Comparison of ENCODE assay signal across 21 cellular contexts in the genomic region with DNA sequence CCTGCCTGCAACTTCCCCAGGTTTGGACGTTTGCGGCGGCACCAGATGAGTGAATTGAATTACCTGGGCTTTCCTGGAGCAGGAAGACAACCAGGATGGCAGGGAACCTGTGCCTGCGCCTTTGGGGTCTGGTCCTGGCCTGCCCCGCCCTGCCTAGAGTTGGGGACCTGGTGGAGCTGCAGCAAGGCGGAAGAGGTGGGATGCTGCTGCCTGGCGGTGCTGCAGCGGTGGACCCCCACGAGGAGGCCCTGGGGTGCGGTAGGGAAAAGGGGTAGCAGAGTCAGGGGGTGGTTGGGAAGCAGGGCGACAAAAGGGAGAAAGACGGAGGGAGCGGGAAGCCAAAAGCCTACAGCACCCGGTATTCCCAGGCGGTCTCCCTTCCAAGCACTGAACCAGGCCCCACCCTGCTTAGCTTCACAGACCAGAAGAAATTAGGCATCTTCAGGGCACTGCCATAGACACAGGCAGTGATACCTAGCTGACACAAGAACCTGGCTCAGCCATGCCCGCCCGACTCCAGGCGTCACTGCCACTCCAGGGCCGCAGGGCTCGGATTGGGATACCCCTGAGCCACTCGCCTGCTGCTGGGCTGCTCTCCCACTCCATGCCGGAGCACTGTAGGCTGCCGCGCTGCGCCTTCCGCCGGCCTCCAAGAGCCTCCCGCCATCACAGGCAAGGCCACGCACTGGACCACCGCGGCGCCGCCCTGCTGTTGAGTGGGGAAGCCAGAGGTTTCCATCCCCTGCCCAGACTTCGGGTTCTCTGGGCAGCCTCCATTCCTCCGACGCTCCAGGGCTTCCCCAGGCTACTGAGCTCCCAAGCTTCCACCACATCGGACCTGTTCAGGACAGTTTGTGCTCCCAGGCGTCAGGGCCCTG.
"Had no signal": no experiment of that assay in that cellular context is flagged by ENCODE, and none has a peak within 500 bp of the region (broad histone marks: within the 10 kb centered on the region; RNA-seq: fewer than 3 reads in every experiment).

No MANE protein-coding gene starts in this region.

- H3K27me3 Mint-ChIP-seq: activated CD4-positive, alpha-beta T cell treated with anti-CD3 and anti-CD28 coated beads, Interleukin-2, amount 10 ng/mL, durations not matched to agents 7 days and 5 days; stimulated activated naive B cell treated with anti-CD40 and anti-IgM and Interleukin-4, amounts not matched to agents 10 μg/mL and 1 μg/mL and 100 μg/mL, for 72 hours; T-cell had no signal

- H3K4me3 ChIP-seq: left ventricle myocardium inferior, thoracic aorta had no signal

- H3K36me3 Mint-ChIP-seq: activated naive CD4-positive, alpha-beta T cell treated with anti-CD3 and anti-CD28 coated beads, Interleukin-2, amount 50 U/mL, for 72 hours; brain; stimulated activated naive B cell treated with anti-CD40 and anti-IgM and Interleukin-4, amounts not matched to agents 10 μg/mL and 1 μg/mL and 100 μg/mL, for 72 hours; T-cell had no signal

- H3K4me1 Mint-ChIP-seq: activated CD4-positive, alpha-beta T cell treated with anti-CD3 and anti-CD28 coated beads, Interleukin-2, amount 10 ng/mL, durations not matched to agents 7 days and 5 days; brain; stimulated activated naive B cell treated with anti-CD40 and anti-IgM and Interleukin-4, amounts not matched to agents 10 μg/mL and 1 μg/mL and 100 μg/mL, for 72 hours; T-cell had no signal

- H3K4me3 Mint-ChIP-seq: activated CD4-positive, alpha-beta T cell treated with anti-CD3 and anti-CD28 coated beads, Interleukin-2, amount 10 ng/mL, durations not matched to agents 7 days and 5 days; activated CD8-positive, alpha-beta T cell treated with anti-CD3 and anti-CD28 coated beads, Interleukin-2, amount 10 ng/mL, durations not matched to agents 7 days and 5 days; brain; stimulated activated naive B cell treated with anti-CD40 and anti-IgM and Interleukin-4, amounts not matched to agents 10 μg/mL and 1 μg/mL and 100 μg/mL, for 72 hours; T-cell; T-helper 2 cell treated with Interferon-gamma antibody and Interleukin-4, amounts not matched to agents 5 μg/mL and 100 μg/mL, for 36 hours had no signal

- H3K27ac ChIP-seq: left ventricle myocardium inferior, thoracic aorta, VCaP had no signal

- ATAC-seq: activated CD4-positive, CD25-positive, alpha-beta regulatory T cell treated with anti-CD3 and anti-CD28 coated beads, Interleukin-2, amount 50 U/mL, for 24 hours; activated CD8-positive, alpha-beta T cell treated with anti-CD3 and anti-CD28 coated beads, Interleukin-2, amount 10 ng/mL, durations not matched to agents 7 days and 5 days; activated naive CD4-positive, alpha-beta T cell treated with anti-CD3 and anti-CD28 coated beads, Interleukin-2, amount 50 U/mL, for 72 hours; sciatic nerve; stimulated activated naive B cell treated with anti-CD40 and anti-IgM and Interleukin-4, amounts not matched to agents 10 μg/mL and 1 μg/mL and 100 μg/mL, for 72 hours had no signal

- H3K27ac Mint-ChIP-seq: activated CD4-positive, alpha-beta T cell treated with anti-CD3 and anti-CD28 coated beads, Interleukin-2, amount 10 ng/mL, durations not matched to agents 7 days and 5 days; activated CD8-positive, alpha-beta T cell treated with anti-CD3 and anti-CD28 coated beads, Interleukin-2, amount 10 ng/mL, durations not matched to agents 7 days and 5 days; activated naive CD4-positive, alpha-beta T cell treated with anti-CD3 and anti-CD28 coated beads, Interleukin-2, amount 50 U/mL, for 72 hours; brain; stimulated activated naive B cell treated with anti-CD40 and anti-IgM and Interleukin-4, amounts not matched to agents 10 μg/mL and 1 μg/mL and 100 μg/mL, for 72 hours; T-cell; T-helper 2 cell treated with Interferon-gamma antibody and Interleukin-4, amounts not matched to agents 5 μg/mL and 100 μg/mL, for 36 hours had no signal

- H3K36me3 ChIP-seq: left ventricle myocardium inferior, thoracic aorta had no signal

- DNase-seq: activated CD4-positive, alpha-beta T cell treated with anti-CD3 and anti-CD28 coated beads, Interleukin-2, amount 10 ng/mL, durations not matched to agents 7 days and 5 days; activated CD8-positive, alpha-beta T cell treated with anti-CD3 and anti-CD28 coated beads, Interleukin-2, amount 10 ng/mL, durations not matched to agents 7 days and 5 days; caudate nucleus; dermis blood vessel endothelial cell; effector memory CD4-positive, alpha-beta T cell; hippocampal formation; kidney glomerular epithelial cell; left ventricle myocardium inferior; mammary epithelial cell; nucleus accumbens; small intestine; stimulated activated CD4-positive, alpha-beta T cell treated with anti-CD3 and anti-CD28 coated beads, Interleukin-15, amount 100 ng/mL, for 24 hours; stimulated activated naive B cell treated with anti-CD40 and anti-IgM and Interleukin-4, amounts not matched to agents 10 μg/mL and 1 μg/mL and 100 μg/mL, for 72 hours; T-cell had no signal

- H3K4me1 ChIP-seq: left ventricle myocardium inferior had no signal

- H3K9me3 ChIP-seq: thoracic aorta had no signal
